ENCODE assay signal across 8 cellular contexts in the genomic region with DNA sequence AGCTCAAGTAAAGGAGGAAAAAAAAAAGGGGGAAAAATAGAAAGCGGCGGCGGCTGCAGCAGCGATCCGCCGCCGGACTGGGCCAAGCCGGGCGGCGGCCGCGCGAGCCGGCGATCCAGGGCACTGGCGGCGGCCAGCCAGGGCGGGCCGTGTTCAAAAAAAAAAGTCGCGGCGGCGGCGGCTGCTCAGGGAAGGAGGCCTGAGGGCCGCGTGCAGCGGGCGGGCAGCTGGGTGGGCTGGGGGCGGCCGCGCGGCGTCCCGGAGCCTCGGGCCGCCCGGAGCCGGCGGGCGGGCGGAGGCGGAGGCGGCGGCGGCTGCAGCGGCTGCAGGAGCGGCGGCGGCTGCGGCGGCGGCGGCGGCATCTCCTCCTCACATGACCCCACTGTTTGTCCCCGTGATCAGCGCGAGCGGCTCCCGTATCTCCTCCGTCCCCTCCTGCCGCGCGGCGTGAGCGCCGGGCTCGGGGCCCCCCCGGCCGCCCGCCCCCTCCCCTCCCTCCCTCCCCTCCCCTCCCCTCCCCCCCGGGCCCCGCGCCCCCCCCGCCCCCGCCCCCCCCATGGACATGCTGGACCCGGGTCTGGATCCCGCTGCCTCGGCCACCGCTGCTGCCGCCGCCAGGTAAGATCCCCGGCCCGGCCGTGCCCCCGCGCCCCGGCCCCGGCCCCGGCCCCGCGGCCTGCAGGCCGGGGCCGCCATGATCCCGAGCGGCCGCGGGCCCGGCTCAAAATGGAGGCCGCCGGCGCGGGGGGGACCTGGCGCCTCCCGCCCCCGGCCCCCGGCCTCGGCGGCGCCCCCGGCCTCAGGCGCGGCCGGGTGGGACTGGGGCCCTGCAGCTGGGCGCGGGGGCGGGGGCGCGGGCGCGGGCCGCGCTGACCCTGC. TPM values are rescaled to one million over a fixed set of nuclear protein-coding genes. Genes with fewer than 3 reads are reported as not detected.
DNase-seq lines count a peak whose midpoint lies in the region; ATAC-seq and TF ChIP-seq lines count a peak whose summit lies in the region.

USF2 (plus strand) TSS at position 417 of the 879 bp plus-strand sequence; CDS start at position 557, 140 bp downstream.

- H3K4me1 Mint-ChIP-seq in mesothelial cell of epicardium: peaks cover 19% of the 10 kb centered on the region

- peak; percentile 65 for DNase-seq in AG10803 (ENCODE audit: low read depth)
- DNase-seq in NOMO-1 (lab: John Stamatoyannopoulos, UW; ENCODE audit: unreplicated experiment in 2 of 2): peak; percentile 16 to 56
- peak; percentile 71 for DNase-seq in activated T-cell treated with anti-CD3 and anti-CD28 coated beads for 48 hours (ENCODE audit: low read depth)
- DNase-seq in epithelial cell of esophagus (ENCODE audit: low read depth): peak; percentile 66
- peak; percentile 70 to 71 for DNase-seq in mesothelial cell of epicardium (ENCODE audit: low spot score in 2 of 2, unreplicated experiment in 2 of 2)
- peak; percentile 75 for DNase-seq in stimulated activated naive CD8-positive, alpha-beta T cell treated with anti-CD3 and anti-CD28 coated beads, Interleukin-15, Interleukin-2, amounts not matched to agents 100 U/mL and 50 U/mL, for 24 hours

- no peaks in the 10 kb centered on the region for H3K27me3 Mint-ChIP-seq in mesothelial cell of epicardium (ENCODE audit: low read depth)

- ATAC-seq in GM19023 (IDR thresholded peaks at IDR 0.05; ENCODE audit: unreplicated experiment) (peak; percentile 35), HG03521 (IDR thresholded peaks at IDR 0.05; ENCODE audit: unreplicated experiment) (peak; percentile 29)
- peak; percentile 22 for ATAC-seq in stimulated activated naive CD8-positive, alpha-beta T cell treated with anti-CD3 and anti-CD28 coated beads, Interleukin-15, Interleukin-2, amounts not matched to agents 100 U/mL and 50 U/mL, for 24 hours

- peak within 1 kb of the TSS; percentile 93 for H3K4me3 Mint-ChIP-seq in mesothelial cell of epicardium

- no peaks in the 10 kb centered on the region for H3K9me3 Mint-ChIP-seq in mesothelial cell of epicardium

- peak within 1 kb of the TSS; percentile 98 for H3K27ac Mint-ChIP-seq in mesothelial cell of epicardium

- H3K36me3 Mint-ChIP-seq in mesothelial cell of epicardium: peaks cover 14% of the 10 kb centered on the region

- H3K4me3 ChIP-seq in AG10803 (ENCODE audit: low read length) (peak within 1 kb of the TSS; percentile 88), epithelial cell of esophagus (ENCODE audit: low read length) (peak within 1 kb of the TSS; percentile 81)

- TF ChIP-seq CTCF in AG10803 (conservative IDR thresholded peaks at IDR 0.05; ENCODE audit: low read length): no peak
- TF ChIP-seq CTCF in epithelial cell of esophagus (IDR thresholded peaks at IDR 0.05; ENCODE audit: insufficient read depth, low read depth, low read length, missing control alignments): no peak
- TF ChIP-seq CTCF in mesothelial cell of epicardium (IDR thresholded peaks at IDR 0.05; ENCODE audit: unreplicated experiment): no peak

RNA-seq across cellular contexts. Expression of gene USF2, which starts in this region (rescaled TPM):
- 135 to 154 TPM (median 137 TPM) in 3 replicates for total RNA-seq in mesothelial cell of epicardium

Comparison
In these comparisons a context has a peak if more than half of its experiments do, and no peak if none do; other contexts are left out.
1. Peak in every context shown above with its lines: DNase-seq, ATAC-seq and H3K4me3 ChIP-seq.